ENCODE assay signal across 1 cellular context in the genomic region with DNA sequence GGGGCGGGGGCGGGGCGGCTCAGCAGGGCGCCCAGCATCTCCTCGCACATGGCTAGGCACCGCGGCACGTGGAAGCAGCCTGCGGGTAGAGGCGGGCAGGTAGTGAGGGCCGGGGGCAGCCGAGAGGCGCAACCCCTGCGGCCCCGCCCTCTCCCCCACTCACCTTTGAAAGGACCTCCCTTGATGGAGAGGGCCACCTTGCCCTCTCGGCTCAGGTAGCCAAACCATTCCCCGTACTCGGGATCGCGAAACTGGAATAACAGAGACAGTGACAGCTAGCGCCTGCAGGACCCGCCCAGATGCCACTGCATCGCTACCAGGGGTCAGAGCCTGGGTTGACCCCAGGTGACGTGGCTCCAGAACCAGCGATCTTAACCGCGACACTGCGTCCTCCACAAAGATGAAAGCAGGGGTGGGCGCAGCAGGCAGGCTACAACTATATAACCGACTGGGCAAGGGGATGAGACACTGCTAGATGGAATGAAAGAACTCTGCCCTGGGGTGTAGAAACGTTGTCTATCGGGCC.
A peak's percentile ranks its signal among the peaks of the same experiment; 100 is the strongest.
TF ChIP-seq lines count a peak whose summit lies in the region.

No MANE protein-coding gene starts in this region.

TF ChIP-seq in HepG2, 621 proteins besides CTCF, POLR2A, EP300 and RAD21:
- TF ChIP-seq, protein P1, sequence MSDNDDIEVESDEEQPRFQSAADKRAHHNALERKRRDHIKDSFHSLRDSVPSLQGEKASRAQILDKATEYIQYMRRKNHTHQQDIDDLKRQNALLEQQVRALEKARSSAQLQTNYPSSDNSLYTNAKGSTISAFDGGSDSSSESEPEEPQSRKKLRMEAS (IDR thresholded peaks at IDR 0.05): peak; percentile 71
- TF ChIP-seq MTF1 (CRISPR knock-in tag; IDR thresholded peaks at IDR 0.05) (no peak), DMAP1 (CRISPR knock-in tag; IDR thresholded peaks at IDR 0.05) (peak; percentile 41; the same call in 1 of the 2 replicates), FOXP1 (IDR thresholded peaks at IDR 0.05) (no peak), FOXP1 (CRISPR knock-in tag; IDR thresholded peaks at IDR 0.05) (no peak), BRCA1 (CRISPR knock-in tag; IDR thresholded peaks at IDR 0.05) (no peak), MXI1 (IDR thresholded peaks at IDR 0.05; ENCODE audit: borderline replicate concordance, low read depth, low read length) (peak; percentile 24; the same call in 1 of the 3 replicates), MZF1 (CRISPR knock-in tag; IDR thresholded peaks at IDR 0.05; ENCODE audit: borderline replicate concordance) (no peak), HNRNPK (IDR thresholded peaks at IDR 0.05; ENCODE audit: low read depth, low read length, poor library complexity, severe bottlenecking) (peak; percentile 24), SAP130 (CRISPR knock-in tag; IDR thresholded peaks at IDR 0.05; ENCODE audit: low read depth) (peak; percentile 46; the same call in 1 of the 2 replicates), MYC (CRISPR knock-in tag; IDR thresholded peaks at IDR 0.05; ENCODE audit: borderline replicate concordance) (peak; percentile 68; the same call in 1 of the 2 replicates), ZNF207 (IDR thresholded peaks at IDR 0.05; ENCODE audit: borderline replicate concordance) (no peak), TEAD3 (CRISPR knock-in tag; optimal IDR thresholded peaks at IDR 0.05; ENCODE audit: borderline replicate concordance) (no peak), KDM3A (CRISPR knock-in tag; IDR thresholded peaks at IDR 0.05; ENCODE audit: low read depth) (no peak), ZNF629 (CRISPR knock-in tag; conservative IDR thresholded peaks at IDR 0.05) (no peak), MTF2 (CRISPR knock-in tag; IDR thresholded peaks at IDR 0.05; ENCODE audit: borderline replicate concordance) (no peak), BORCS8-MEF2B (CRISPR knock-in tag; IDR thresholded peaks at IDR 0.05) (no peak), NR2F1 (CRISPR knock-in tag; IDR thresholded peaks at IDR 0.05) (peak in 1 of 2 experiments; percentile 55; a peak in 1 of 4 replicates), ADNP (CRISPR knock-in tag; IDR thresholded peaks at IDR 0.05) (no peak), NR2F6 (IDR thresholded peaks at IDR 0.05) (peak; percentile 47; the same call in 1 of the 2 replicates), NR2F6 (CRISPR knock-in tag; IDR thresholded peaks at IDR 0.05) (0 out of 2 replicates have a peak, but pooled peaks have one; percentile 51), MED1 (CRISPR knock-in tag; IDR thresholded peaks at IDR 0.05) (0 out of 2 replicates have a peak, but pooled peaks have one; percentile 20), HNF4A (CRISPR knock-in tag; IDR thresholded peaks at IDR 0.05) (no peak), U2AF2 (IDR thresholded peaks at IDR 0.05; ENCODE audit: low read depth, low read length) (no peak), PHF8 (CRISPR knock-in tag; IDR thresholded peaks at IDR 0.05) (0 out of 2 replicates have a peak, but pooled peaks have one; percentile 1)
- TF ChIP-seq, protein P2, sequence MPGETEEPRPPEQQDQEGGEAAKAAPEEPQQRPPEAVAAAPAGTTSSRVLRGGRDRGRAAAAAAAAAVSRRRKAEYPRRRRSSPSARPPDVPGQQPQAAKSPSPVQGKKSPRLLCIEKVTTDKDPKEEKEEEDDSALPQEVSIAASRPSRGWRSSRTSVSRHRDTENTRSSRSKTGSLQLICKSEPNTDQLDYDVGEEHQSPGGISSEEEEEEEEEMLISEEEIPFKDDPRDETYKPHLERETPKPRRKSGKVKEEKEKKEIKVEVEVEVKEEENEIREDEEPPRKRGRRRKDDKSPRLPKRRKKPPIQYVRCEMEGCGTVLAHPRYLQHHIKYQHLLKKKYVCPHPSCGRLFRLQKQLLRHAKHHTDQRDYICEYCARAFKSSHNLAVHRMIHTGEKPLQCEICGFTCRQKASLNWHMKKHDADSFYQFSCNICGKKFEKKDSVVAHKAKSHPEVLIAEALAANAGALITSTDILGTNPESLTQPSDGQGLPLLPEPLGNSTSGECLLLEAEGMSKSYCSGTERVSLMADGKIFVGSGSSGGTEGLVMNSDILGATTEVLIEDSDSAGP (CRISPR knock-in tag; IDR thresholded peaks at IDR 0.05; ENCODE audit: borderline replicate concordance): 0 out of 2 replicates have a peak, but pooled peaks have one; percentile 14
- TF ChIP-seq, protein P3, sequence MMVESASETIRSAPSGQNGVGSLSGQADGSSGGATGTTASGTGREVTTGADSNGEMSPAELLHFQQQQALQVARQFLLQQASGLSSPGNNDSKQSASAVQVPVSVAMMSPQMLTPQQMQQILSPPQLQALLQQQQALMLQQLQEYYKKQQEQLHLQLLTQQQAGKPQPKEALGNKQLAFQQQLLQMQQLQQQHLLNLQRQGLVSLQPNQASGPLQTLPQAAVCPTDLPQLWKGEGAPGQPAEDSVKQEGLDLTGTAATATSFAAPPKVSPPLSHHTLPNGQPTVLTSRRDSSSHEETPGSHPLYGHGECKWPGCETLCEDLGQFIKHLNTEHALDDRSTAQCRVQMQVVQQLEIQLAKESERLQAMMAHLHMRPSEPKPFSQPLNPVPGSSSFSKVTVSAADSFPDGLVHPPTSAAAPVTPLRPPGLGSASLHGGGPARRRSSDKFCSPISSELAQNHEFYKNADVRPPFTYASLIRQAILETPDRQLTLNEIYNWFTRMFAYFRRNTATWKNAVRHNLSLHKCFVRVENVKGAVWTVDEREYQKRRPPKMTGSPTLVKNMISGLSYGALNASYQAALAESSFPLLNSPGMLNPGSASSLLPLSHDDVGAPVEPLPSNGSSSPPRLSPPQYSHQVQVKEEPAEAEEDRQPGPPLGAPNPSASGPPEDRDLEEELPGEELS (CRISPR knock-in tag; IDR thresholded peaks at IDR 0.05): no peak
- TF ChIP-seq, protein P4, sequence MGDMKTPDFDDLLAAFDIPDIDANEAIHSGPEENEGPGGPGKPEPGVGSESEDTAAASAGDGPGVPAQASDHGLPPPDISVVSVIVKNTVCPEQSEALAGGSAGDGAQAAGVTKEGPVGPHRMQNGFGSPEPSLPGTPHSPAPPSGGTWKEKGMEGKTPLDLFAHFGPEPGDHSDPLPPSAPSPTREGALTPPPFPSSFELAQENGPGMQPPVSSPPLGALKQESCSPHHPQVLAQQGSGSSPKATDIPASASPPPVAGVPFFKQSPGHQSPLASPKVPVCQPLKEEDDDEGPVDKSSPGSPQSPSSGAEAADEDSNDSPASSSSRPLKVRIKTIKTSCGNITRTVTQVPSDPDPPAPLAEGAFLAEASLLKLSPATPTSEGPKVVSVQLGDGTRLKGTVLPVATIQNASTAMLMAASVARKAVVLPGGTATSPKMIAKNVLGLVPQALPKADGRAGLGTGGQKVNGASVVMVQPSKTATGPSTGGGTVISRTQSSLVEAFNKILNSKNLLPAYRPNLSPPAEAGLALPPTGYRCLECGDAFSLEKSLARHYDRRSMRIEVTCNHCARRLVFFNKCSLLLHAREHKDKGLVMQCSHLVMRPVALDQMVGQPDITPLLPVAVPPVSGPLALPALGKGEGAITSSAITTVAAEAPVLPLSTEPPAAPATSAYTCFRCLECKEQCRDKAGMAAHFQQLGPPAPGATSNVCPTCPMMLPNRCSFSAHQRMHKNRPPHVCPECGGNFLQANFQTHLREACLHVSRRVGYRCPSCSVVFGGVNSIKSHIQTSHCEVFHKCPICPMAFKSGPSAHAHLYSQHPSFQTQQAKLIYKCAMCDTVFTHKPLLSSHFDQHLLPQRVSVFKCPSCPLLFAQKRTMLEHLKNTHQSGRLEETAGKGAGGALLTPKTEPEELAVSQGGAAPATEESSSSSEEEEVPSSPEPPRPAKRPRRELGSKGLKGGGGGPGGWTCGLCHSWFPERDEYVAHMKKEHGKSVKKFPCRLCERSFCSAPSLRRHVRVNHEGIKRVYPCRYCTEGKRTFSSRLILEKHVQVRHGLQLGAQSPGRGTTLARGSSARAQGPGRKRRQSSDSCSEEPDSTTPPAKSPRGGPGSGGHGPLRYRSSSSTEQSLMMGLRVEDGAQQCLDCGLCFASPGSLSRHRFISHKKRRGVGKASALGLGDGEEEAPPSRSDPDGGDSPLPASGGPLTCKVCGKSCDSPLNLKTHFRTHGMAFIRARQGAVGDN (CRISPR knock-in tag; IDR thresholded peaks at IDR 0.05): peak; percentile 68
- TF ChIP-seq, protein P5, sequence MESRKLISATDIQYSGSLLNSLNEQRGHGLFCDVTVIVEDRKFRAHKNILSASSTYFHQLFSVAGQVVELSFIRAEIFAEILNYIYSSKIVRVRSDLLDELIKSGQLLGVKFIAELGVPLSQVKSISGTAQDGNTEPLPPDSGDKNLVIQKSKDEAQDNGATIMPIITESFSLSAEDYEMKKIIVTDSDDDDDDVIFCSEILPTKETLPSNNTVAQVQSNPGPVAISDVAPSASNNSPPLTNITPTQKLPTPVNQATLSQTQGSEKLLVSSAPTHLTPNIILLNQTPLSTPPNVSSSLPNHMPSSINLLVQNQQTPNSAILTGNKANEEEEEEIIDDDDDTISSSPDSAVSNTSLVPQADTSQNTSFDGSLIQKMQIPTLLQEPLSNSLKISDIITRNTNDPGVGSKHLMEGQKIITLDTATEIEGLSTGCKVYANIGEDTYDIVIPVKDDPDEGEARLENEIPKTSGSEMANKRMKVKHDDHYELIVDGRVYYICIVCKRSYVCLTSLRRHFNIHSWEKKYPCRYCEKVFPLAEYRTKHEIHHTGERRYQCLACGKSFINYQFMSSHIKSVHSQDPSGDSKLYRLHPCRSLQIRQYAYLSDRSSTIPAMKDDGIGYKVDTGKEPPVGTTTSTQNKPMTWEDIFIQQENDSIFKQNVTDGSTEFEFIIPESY (CRISPR knock-in tag; IDR thresholded peaks at IDR 0.05): peak; percentile 42; the same call in 1 of the 2 replicates
- TF ChIP-seq, protein P6, sequence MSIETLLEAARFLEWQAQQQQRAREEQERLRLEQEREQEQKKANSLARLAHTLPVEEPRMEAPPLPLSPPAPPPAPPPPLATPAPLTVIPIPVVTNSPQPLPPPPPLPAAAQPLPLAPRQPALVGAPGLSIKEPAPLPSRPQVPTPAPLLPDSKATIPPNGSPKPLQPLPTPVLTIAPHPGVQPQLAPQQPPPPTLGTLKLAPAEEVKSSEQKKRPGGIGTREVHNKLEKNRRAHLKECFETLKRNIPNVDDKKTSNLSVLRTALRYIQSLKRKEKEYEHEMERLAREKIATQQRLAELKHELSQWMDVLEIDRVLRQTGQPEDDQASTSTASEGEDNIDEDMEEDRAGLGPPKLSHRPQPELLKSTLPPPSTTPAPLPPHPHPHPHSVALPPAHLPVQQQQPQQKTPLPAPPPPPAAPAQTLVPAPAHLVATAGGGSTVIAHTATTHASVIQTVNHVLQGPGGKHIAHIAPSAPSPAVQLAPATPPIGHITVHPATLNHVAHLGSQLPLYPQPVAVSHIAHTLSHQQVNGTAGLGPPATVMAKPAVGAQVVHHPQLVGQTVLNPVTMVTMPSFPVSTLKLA (IDR thresholded peaks at IDR 0.05): peak; percentile 61
- TF ChIP-seq, protein P7, sequence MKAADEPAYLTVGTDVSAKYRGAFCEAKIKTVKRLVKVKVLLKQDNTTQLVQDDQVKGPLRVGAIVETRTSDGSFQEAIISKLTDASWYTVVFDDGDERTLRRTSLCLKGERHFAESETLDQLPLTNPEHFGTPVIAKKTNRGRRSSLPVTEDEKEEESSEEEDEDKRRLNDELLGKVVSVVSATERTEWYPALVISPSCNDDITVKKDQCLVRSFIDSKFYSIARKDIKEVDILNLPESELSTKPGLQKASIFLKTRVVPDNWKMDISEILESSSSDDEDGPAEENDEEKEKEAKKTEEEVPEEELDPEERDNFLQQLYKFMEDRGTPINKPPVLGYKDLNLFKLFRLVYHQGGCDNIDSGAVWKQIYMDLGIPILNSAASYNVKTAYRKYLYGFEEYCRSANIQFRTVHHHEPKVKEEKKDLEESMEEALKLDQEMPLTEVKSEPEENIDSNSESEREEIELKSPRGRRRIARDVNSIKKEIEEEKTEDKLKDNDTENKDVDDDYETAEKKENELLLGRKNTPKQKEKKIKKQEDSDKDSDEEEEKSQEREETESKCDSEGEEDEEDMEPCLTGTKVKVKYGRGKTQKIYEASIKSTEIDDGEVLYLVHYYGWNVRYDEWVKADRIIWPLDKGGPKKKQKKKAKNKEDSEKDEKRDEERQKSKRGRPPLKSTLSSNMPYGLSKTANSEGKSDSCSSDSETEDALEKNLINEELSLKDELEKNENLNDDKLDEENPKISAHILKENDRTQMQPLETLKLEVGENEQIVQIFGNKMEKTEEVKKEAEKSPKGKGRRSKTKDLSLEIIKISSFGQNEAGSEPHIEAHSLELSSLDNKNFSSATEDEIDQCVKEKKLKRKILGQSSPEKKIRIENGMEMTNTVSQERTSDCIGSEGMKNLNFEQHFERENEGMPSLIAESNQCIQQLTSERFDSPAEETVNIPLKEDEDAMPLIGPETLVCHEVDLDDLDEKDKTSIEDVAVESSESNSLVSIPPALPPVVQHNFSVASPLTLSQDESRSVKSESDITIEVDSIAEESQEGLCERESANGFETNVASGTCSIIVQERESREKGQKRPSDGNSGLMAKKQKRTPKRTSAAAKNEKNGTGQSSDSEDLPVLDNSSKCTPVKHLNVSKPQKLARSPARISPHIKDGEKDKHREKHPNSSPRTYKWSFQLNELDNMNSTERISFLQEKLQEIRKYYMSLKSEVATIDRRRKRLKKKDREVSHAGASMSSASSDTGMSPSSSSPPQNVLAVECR (CRISPR knock-in tag; IDR thresholded peaks at IDR 0.05; ENCODE audit: borderline replicate concordance): 0 out of 2 replicates have a peak, but pooled peaks have one; percentile 7
